In the genomic region with DNA sequence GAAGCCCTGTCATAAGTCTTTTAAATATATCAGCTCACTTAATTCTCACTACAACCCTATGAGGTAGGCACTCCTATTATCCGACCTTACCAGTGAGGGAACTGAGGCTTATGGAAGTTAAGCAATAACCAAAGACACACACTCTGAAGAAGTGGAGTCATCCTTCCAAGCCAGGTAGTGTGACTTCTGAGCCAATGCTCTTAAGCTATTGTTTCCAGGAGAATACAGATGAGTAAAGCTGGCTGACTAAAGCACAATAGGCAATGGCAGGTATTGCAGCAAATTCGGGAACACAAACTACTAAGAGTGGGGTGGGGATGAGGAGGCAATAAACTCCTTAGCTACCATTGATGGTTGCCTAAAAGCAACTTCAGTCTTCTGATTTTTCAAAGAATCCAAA, we compare ENCODE assay signal across 24 cellular contexts.
DNase-seq lines count a peak whose midpoint lies in the region; ATAC-seq and TF ChIP-seq lines count a peak whose summit lies in the region.
"Had no signal": no experiment of that assay in that cellular context is flagged by ENCODE, and none has a peak within 500 bp of the region (broad histone marks: within the 10 kb centered on the region; RNA-seq: fewer than 3 reads in every experiment).

No MANE protein-coding gene starts in this region.

- H3K9me3 Mint-ChIP-seq in GM23338, result no peaks in the 10 kb centered on the region
- H3K9me3 Mint-ChIP-seq: CD4-positive, alpha-beta T cell had no signal

- H3K9me3 ChIP-seq in RWPE2 (ENCODE audit: severe bottlenecking), result no peaks in the 10 kb centered on the region
- no peaks in the 10 kb centered on the region for H3K9me3 ChIP-seq in mesenchymal stem cell (ENCODE audit: control insufficient read depth, low read length)
- H3K9me3 ChIP-seq in uterus, result no peaks in the 10 kb centered on the region
- H3K9me3 ChIP-seq: A549; BE2C; BLaER1 treated with 17β-estradiol and CSF1 and Interleukin-3, amounts not matched to agents 10 nM and 100 nM; HAP-1 had no signal

- H3F3A ChIP-seq in GM23338 (replicated peaks; ENCODE audit: low read depth), result no peaks in the 10 kb centered on the region

- no peaks in the 10 kb centered on the region for H4K20me1 ChIP-seq in GM23338 (replicated peaks; ENCODE audit: insufficient read depth)
- H4K20me1 ChIP-seq: BLaER1 treated with 17β-estradiol and CSF1 and Interleukin-3, amounts not matched to agents 10 nM and 100 nM had no signal

- H3K4ac ChIP-seq in mesenchymal stem cell (ENCODE audit: low read depth in 1 of 2, low read length in 2 of 2), result no peak overlapping the region

- WGBS in mesenchymal stem cell, result no CpG with 5 or more reads among the region's 2 CpGs

- no peak overlapping the region for H3K23ac ChIP-seq in mesenchymal stem cell (ENCODE audit: low read length in 2 of 2)

- H4K91ac ChIP-seq in mesenchymal stem cell (ENCODE audit: low read length), result no peak overlapping the region

- TF ChIP-seq CTCF in GM23338 (conservative IDR thresholded peaks at IDR 0.05; ENCODE audit: low read depth in 2 of 2) (no peak), RWPE2 (IDR thresholded peaks at IDR 0.05; ENCODE audit: poor library complexity, severe bottlenecking) (no peak), epithelial cell of esophagus (IDR thresholded peaks at IDR 0.05; ENCODE audit: insufficient read depth, low read depth, low read length, missing control alignments) (no peak), foreskin keratinocyte (conservative IDR thresholded peaks at IDR 0.05) (no peak), uterus (IDR thresholded peaks at IDR 0.05) (no peak)

- H3K4me1 ChIP-seq in GM23338 (ENCODE audit: insufficient read depth), result peaks cover 16% of the 10 kb centered on the region
- H3K4me1 ChIP-seq in RWPE2 (ENCODE audit: insufficient read depth, poor library complexity, severe bottlenecking), result no peaks in the 10 kb centered on the region
- no peaks in the 10 kb centered on the region for H3K4me1 ChIP-seq in foreskin keratinocyte
- H3K4me1 ChIP-seq in mesenchymal stem cell (ENCODE audit: control insufficient read depth, insufficient read depth, low read depth, low read length), result peaks cover 2% of the 10 kb centered on the region
- no peaks in the 10 kb centered on the region for H3K4me1 ChIP-seq in uterus
- H3K4me1 ChIP-seq: A549, BE2C had no signal

- H3K18ac ChIP-seq in mesenchymal stem cell (ENCODE audit: low read depth in 1 of 2, low read length in 2 of 2), result no peak overlapping the region

- H3K4me3 ChIP-seq in GM23338 (no peak overlapping the region), RWPE2 (ENCODE audit: severe bottlenecking) (no peak overlapping the region), epithelial cell of esophagus (ENCODE audit: low read length) (no peak overlapping the region), mesenchymal stem cell (ENCODE audit: insufficient read depth in 1 of 2, low read depth in 1 of 2, low read length in 2 of 2) (no peak overlapping the region), uterus (no peak overlapping the region)
- H3K4me3 ChIP-seq: A549; BLaER1 treated with 17β-estradiol and CSF1 and Interleukin-3, amounts not matched to agents 10 nM and 100 nM; GM12878; GM23248; HAP-1 had no signal

- peaks cover 17% of the 10 kb centered on the region for H3K27me3 Mint-ChIP-seq in GM23338 (ENCODE audit: insufficient read depth, low read depth, poor library complexity)

- H2BK120ac ChIP-seq in mesenchymal stem cell (ENCODE audit: low read depth, low read length), result no peak overlapping the region

- POLR2A ChIA-PET in HEK293T (lab: Yijun Ruan, JAX), result no interaction called here

- H2AK5ac ChIP-seq in mesenchymal stem cell (ENCODE audit: low read length, severe bottlenecking), result no peak overlapping the region

- H3K79me1 ChIP-seq in mesenchymal stem cell (replicated peaks; ENCODE audit: low read length, poor library complexity, severe bottlenecking), result no peaks in the 10 kb centered on the region

- H2AFZ ChIP-seq in GM23338, result 0 out of 2 replicates have a peak overlapping the region, but pooled peaks have one; percentile 28
- H2AFZ ChIP-seq in mesenchymal stem cell (ENCODE audit: low read depth, low read length), result no peak overlapping the region
- H2AFZ ChIP-seq: GM23248 had no signal

- H4K8ac ChIP-seq in mesenchymal stem cell (ENCODE audit: low read length), result no peak overlapping the region

- TF ChIP-seq POLR2A in uterus (IDR thresholded peaks at IDR 0.05), result no peak

- intact Hi-C loops in uterus (cut with DNase I; ENCODE audit: low total_unique reads), result no loop called here

- peaks cover 23% of the 10 kb centered on the region for H3K4me1 Mint-ChIP-seq in GM23338
- H3K4me1 Mint-ChIP-seq: CD14-positive monocyte; CD8-positive, alpha-beta memory T cell had no signal

- H3K36me3 Mint-ChIP-seq in GM23338 (ENCODE audit: low read depth), result no peaks in the 10 kb centered on the region
- H3K36me3 Mint-ChIP-seq: CD14-positive monocyte; CD8-positive, alpha-beta memory T cell had no signal

- no peak overlapping the region for H3K9ac ChIP-seq in mesenchymal stem cell (ENCODE audit: low read length)
- H3K9ac ChIP-seq: BLaER1 treated with 17β-estradiol and CSF1 and Interleukin-3, amounts not matched to agents 10 nM and 100 nM; GM23248 had no signal

- H2BK12ac ChIP-seq in mesenchymal stem cell (ENCODE audit: low read length in 2 of 2), result no peak overlapping the region

- H3K14ac ChIP-seq in mesenchymal stem cell (ENCODE audit: low read length in 2 of 2), result no peak overlapping the region

- H3K36me3 ChIP-seq in GM23338 (ENCODE audit: insufficient read depth) (no peaks in the 10 kb centered on the region), RWPE2 (ENCODE audit: low read depth) (no peaks in the 10 kb centered on the region), mesenchymal stem cell (ENCODE audit: control insufficient read depth in 1 of 2, insufficient read depth in 2 of 2, low read depth in 1 of 2, low read length in 2 of 2) (no peaks in the 10 kb centered on the region), uterus (no peaks in the 10 kb centered on the region)
- H3K36me3 ChIP-seq: BE2C; BLaER1 treated with 17β-estradiol and CSF1 and Interleukin-3, amounts not matched to agents 10 nM and 100 nM; HAP-1 had no signal

- H3K79me2 ChIP-seq in GM23338 (replicated peaks; ENCODE audit: insufficient read depth), result no peaks in the 10 kb centered on the region

- ATAC-seq in GM23338, result peak; percentile 26; the same call in 1 of the 3 replicates
- ATAC-seq in RWPE2 (ENCODE audit: low read depth), result peak; percentile 53; the same call in 2 of the 3 replicates
- peak; percentile 57 for ATAC-seq in foreskin keratinocyte
- no peak for ATAC-seq in HG02981 (IDR thresholded peaks at IDR 0.05; ENCODE audit: unreplicated experiment)
- ATAC-seq: A549, GM12878 had no signal

- H3K27ac Mint-ChIP-seq in GM23338, result no peak overlapping the region
- H3K27ac Mint-ChIP-seq: CD14-positive monocyte; CD4-positive, alpha-beta T cell; CD8-positive, alpha-beta memory T cell had no signal

- H3K27me3 ChIP-seq in GM23338 (ENCODE audit: insufficient read depth) (peaks cover 10% of the 10 kb centered on the region; the same call in 1 of the 2 replicates), RWPE2 (ENCODE audit: insufficient read depth, poor library complexity, severe bottlenecking) (no peaks in the 10 kb centered on the region), foreskin keratinocyte (peaks cover 2% of the 10 kb centered on the region), mesenchymal stem cell (ENCODE audit: control insufficient read depth in 1 of 2, insufficient read depth in 1 of 2, low read length in 2 of 2) (no peaks in the 10 kb centered on the region), uterus (no peaks in the 10 kb centered on the region)
- H3K27me3 ChIP-seq: BE2C; BLaER1 treated with 17β-estradiol and CSF1 and Interleukin-3, amounts not matched to agents 10 nM and 100 nM had no signal

- no peak overlapping the region for H2BK15ac ChIP-seq in mesenchymal stem cell (ENCODE audit: low read depth, poor library complexity, severe bottlenecking)

- CTCF ChIA-PET in HEK293T (lab: Yijun Ruan, JAX), result no interaction called here

- H3K4me2 ChIP-seq in GM23338 (no peak overlapping the region), mesenchymal stem cell (ENCODE audit: low read length, poor library complexity, severe bottlenecking) (no peak overlapping the region)
- H3K4me2 ChIP-seq: A549; BLaER1 treated with 17β-estradiol and CSF1 and Interleukin-3, amounts not matched to agents 10 nM and 100 nM had no signal

- H3K27ac ChIP-seq in GM23338 (ENCODE audit: low read depth) (no peak overlapping the region), RWPE2 (ENCODE audit: poor library complexity, severe bottlenecking) (no peak overlapping the region), foreskin keratinocyte (no peak overlapping the region), mesenchymal stem cell (ENCODE audit: low read length, poor library complexity, severe bottlenecking) (no peak overlapping the region), uterus (no peak overlapping the region)
- H3K27ac ChIP-seq: A549; BLaER1 treated with 17β-estradiol and CSF1 and Interleukin-3, amounts not matched to agents 10 nM and 100 nM; GM23248 had no signal

- no peak overlapping the region for H3K4me3 Mint-ChIP-seq in GM23338
- H3K4me3 Mint-ChIP-seq: CD14-positive monocyte; CD4-positive, alpha-beta T cell; CD8-positive, alpha-beta memory T cell had no signal

- no peaks in the 10 kb centered on the region for H3K9me2 ChIP-seq in GM23338 (ENCODE audit: insufficient read depth)

- no peak for DNase-seq in GM23338 (ENCODE audit: low spot score)
- DNase-seq in RWPE2 (ENCODE audit: low spot score), result no peak
- peak; percentile 81 for DNase-seq in epithelial cell of esophagus (ENCODE audit: low read depth)
- DNase-seq in foreskin keratinocyte, result no peak
- no peak for DNase-seq in mesenchymal stem cell
- no peak for DNase-seq in HEK293T (ENCODE audit: extremely low spot score)
- DNase-seq in uterus, result no peak
- DNase-seq: 8988T; ACHN; AML-193; BE2C; CD4-positive, alpha-beta T cell; CD8-positive, alpha-beta memory T cell; DMS 273 treated with DMSO at 0.1 percent for 48 hours; DMS79; EL; GDM1; GM23248 had no signal

- H2BK5ac ChIP-seq in mesenchymal stem cell (ENCODE audit: low read depth, low read length, poor library complexity, severe bottlenecking), result no peak overlapping the region

TF ChIP-seq in GM23338, 12 proteins besides CTCF, POLR2A, EP300 and RAD21 (continues in another document):
- TF ChIP-seq ZNF331 (CRISPR knock-in tag; IDR thresholded peaks at IDR 0.05; ENCODE audit: low read depth), result no peak
- no peak for TF ChIP-seq POLR2AphosphoS5 (IDR thresholded peaks at IDR 0.05; ENCODE audit: low read depth)
- TF ChIP-seq JUNB (IDR thresholded peaks at IDR 0.05; ENCODE audit: unreplicated experiment), result no peak
- TF ChIP-seq EZH2phosphoT487 (IDR thresholded peaks at IDR 0.05; ENCODE audit: unreplicated experiment), result no peak
- no peak for TF ChIP-seq NANOG (IDR thresholded peaks at IDR 0.05; ENCODE audit: borderline replicate concordance)

TF ChIP-seq in HEK293T, 16 proteins besides CTCF, POLR2A, EP300 and RAD21:
- no peak for TF ChIP-seq L3MBTL2 (conservative IDR thresholded peaks at IDR 0.05)
- no peak for TF ChIP-seq BHLHE40 (IDR thresholded peaks at IDR 0.05; ENCODE audit: borderline replicate concordance)
